In the genomic region with DNA sequence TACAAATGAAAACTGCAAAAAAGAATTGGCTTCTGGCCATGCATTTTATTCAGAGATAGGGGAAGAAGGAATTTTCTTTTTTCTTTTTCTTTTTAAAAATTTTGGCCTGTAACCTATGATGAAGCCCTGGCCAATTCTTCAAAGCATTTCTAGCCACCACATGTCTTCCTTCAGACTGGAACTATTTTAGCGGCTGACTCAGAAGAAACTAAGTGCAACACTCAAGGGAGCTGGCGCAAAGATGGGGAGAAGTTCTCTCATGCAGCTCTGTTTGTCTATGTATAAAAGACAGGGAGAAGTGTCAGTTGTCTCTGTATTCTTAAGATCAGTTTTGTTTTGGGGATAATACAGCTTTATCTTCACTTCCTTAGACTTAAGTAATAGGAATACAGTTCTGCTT, we compare ENCODE assay signal across 32 cellular contexts. TPM values are rescaled to one million over a fixed set of nuclear protein-coding genes. Genes with fewer than 3 reads are reported as not detected.
DNase-seq lines count a peak whose midpoint lies in the region; ATAC-seq and TF ChIP-seq lines count a peak whose summit lies in the region.
"Had no signal": no experiment of that assay in that cellular context is flagged by ENCODE, and none has a peak within 500 bp of the region (broad histone marks: within the 10 kb centered on the region; RNA-seq: fewer than 3 reads in every experiment).

No MANE protein-coding gene starts in this region.

- no peaks in the 10 kb centered on the region for H3K36me3 ChIP-seq in right atrium auricular region
- H3K36me3 ChIP-seq: BE2C, gastrocnemius medialis, pancreas had no signal

- no peaks in the 10 kb centered on the region for H3K27me3 ChIP-seq in right atrium auricular region
- H3K27me3 ChIP-seq: BE2C, gastrocnemius medialis, hepatocyte, pancreas, testis had no signal

- H3K27ac ChIP-seq in right atrium auricular region = no peak overlapping the region
- H3K27ac ChIP-seq: A549, gastrocnemius medialis, hepatocyte, pancreas, RWPE1, testis had no signal

- no peaks in the 10 kb centered on the region for H3K4me1 ChIP-seq in right atrium auricular region
- H3K4me1 ChIP-seq: A549, BE2C, gastrocnemius medialis, pancreas had no signal

- TF ChIP-seq CTCF in right atrium auricular region (IDR thresholded peaks at IDR 0.05) (no peak), foreskin fibroblast (IDR thresholded peaks at IDR 0.05; ENCODE audit: low read depth, low read length) (no peak)

- H3K4me3 ChIP-seq in right atrium auricular region (no peak overlapping the region), foreskin fibroblast (ENCODE audit: low read depth in 1 of 2, low read length in 2 of 2) (no peak overlapping the region)
- H3K4me3 ChIP-seq: A549, gastrocnemius medialis, GM12878, hepatocyte, lung, pancreas, testis had no signal

- intact Hi-C loops in Right ventricle myocardium inferior (cut with DNase I) = no loop called here

- DNase-seq in Right ventricle myocardium inferior (ENCODE audit: missing footprints) = no peak
- no peak for DNase-seq in right atrium auricular region (ENCODE audit: low spot score)
- peak; percentile 36 for DNase-seq in amniotic epithelial cell (ENCODE audit: low read depth)
- peak; percentile 24 to 66 for DNase-seq in foreskin fibroblast
- peak; percentile 19 for DNase-seq in stromal cell of bone marrow (ENCODE audit: low read depth)
- DNase-seq in GM19238 (ENCODE audit: insufficient read length, low spot score) = no peak
- DNase-seq in activated CD4-positive, alpha-beta T cell treated with anti-CD3 and anti-CD28 coated beads, Interleukin-2, amount 50 U/mL, for 48 hours = no peak
- no peak for DNase-seq in activated CD4-positive, CD25-positive, alpha-beta regulatory T cell treated with anti-CD3 and anti-CD28 coated beads, Interleukin-2, amount 50 U/mL, for 72 hours
- DNase-seq: activated CD4-positive, alpha-beta memory T cell treated with anti-CD3 and anti-CD28 coated beads, Interleukin-2, amount 10 ng/mL, durations not matched to agents 7 days and 5 days; BE2C; cortex of kidney; DMS153; effector memory CD8-positive, alpha-beta T cell; IMR-90; kidney glomerular epithelial cell; NCI-H1092; NCI-H187; NCI-H2171; OCI-M1; pancreas; retina; stimulated activated CD4-positive, alpha-beta T cell treated with anti-CD3 and anti-CD28 coated beads, Interleukin-1b, Interleukin-23, amount 100 ng/mL, for 48 hours; stimulated activated naive CD8-positive, alpha-beta T cell treated with anti-CD3 and anti-CD28 coated beads, Interleukin-15, Interleukin-2, amounts not matched to agents 100 U/mL and 50 U/mL, for 24 hours; testis had no signal

- peaks cover 0 to 17% of the 10 kb centered on the region in 2 donors for H3K9me3 ChIP-seq in right atrium auricular region
- H3K9me3 ChIP-seq: A549, BE2C, gastrocnemius medialis, pancreas, testis had no signal

- peak; percentile 54 for ATAC-seq in Right ventricle myocardium inferior
- ATAC-seq: A549; activated naive CD4-positive, alpha-beta T cell treated with anti-CD3 and anti-CD28 coated beads, Interleukin-2, amount 50 U/mL, for 72 hours; activated T-helper 17 cell treated with anti-CD3 and anti-CD28 coated beads, Interleukin-2, amount 50 U/mL, for 72 hours; effector memory CD8-positive, alpha-beta T cell; gastrocnemius medialis; GM12878; pancreas; stimulated activated naive CD8-positive, alpha-beta T cell treated with anti-CD3 and anti-CD28 coated beads, Interleukin-15, Interleukin-2, amounts not matched to agents 100 U/mL and 50 U/mL, for 24 hours had no signal

RNA-seq across cellular contexts. Expression of a gene that starts 46.2 kb away (rescaled TPM):
- total RNA-seq in Right ventricle myocardium inferior (27.5 TPM), right atrium auricular region (100 to 1,000 TPM in 1 of 2 donors, 10 to 100 TPM in 1; 98.8 to 140 TPM)

Comparison
In these comparisons a context has a peak if more than half of its experiments do, and no peak if none do; other contexts are left out.
1. DNase-seq: peak in amniotic epithelial cell (single experiment), foreskin fibroblast (2 of 2) and stromal cell of bone marrow (single experiment); none in Right ventricle myocardium inferior (single experiment), right atrium auricular region (single experiment), GM19238 (single experiment), activated CD4-positive, alpha-beta T cell treated with anti-CD3 and anti-CD28 coated beads, Interleukin-2, amount 50 U/mL, for 48 hours (0 of 2) and activated CD4-positive, CD25-positive, alpha-beta regulatory T cell treated with anti-CD3 and anti-CD28 coated beads, Interleukin-2, amount 50 U/mL, for 72 hours (single experiment).